Comparison of ENCODE assay signal across 11 cellular contexts in the genomic region with DNA sequence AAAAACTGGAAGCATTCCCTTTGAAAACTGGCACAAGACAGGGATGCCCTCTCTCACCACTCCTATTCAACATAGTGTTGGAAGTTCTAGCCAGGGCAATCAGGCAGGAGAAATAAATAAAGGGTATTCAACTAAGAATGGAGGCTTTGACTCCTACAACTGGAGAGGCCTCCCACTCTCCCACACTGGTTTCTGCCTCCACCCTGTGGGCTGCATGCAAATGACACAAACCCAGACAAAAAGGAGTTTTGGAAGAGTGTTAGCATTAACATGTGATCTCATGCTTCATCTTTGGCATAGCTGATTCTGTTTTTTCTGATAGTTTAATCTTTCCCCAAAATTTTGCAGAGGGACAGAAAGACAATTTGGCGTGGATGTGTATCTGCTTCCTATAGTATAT.
A peak's percentile ranks its signal among the peaks of the same experiment; 100 is the strongest.
DNase-seq lines count a peak whose midpoint lies in the region; ATAC-seq and TF ChIP-seq lines count a peak whose summit lies in the region.
"Had no signal": no experiment of that assay in that cellular context is flagged by ENCODE, and none has a peak within 500 bp of the region (broad histone marks: within the 10 kb centered on the region; RNA-seq: fewer than 3 reads in every experiment).

No MANE protein-coding gene starts in this region.

- DNase-seq in NCI-H1105 treated with DMSO at 0.1 percent for 48 hours (lab: John Stamatoyannopoulos, UW) (peak; percentile 2), NCI-H1105 (lab: John Stamatoyannopoulos, UW) (no peak), NB4 (ENCODE audit: low read depth) (peak; percentile 5), epithelial cell of esophagus (ENCODE audit: low read depth) (peak; percentile 58), renal cortical epithelial cell (ENCODE audit: low read depth) (peak; percentile 33), CD1c-positive myeloid dendritic cell (ENCODE audit: extremely low spot score) (no peak)
- DNase-seq in activated naive CD8-positive, alpha-beta T cell treated with anti-CD3 and anti-CD28 coated beads, Interleukin-2, amount 50 U/mL, for 24 hours = no peak
- DNase-seq: activated CD4-positive, CD25-positive, alpha-beta regulatory T cell; stimulated activated CD4-positive, alpha-beta T cell treated with anti-CD3 and anti-CD28 coated beads, Interleukin-12 subunit alpha, Interleukin-12 subunit beta, amount 100 ng/mL, for 4 hours had no signal

- H3K27ac Mint-ChIP-seq in activated naive CD8-positive, alpha-beta T cell treated with anti-CD3 and anti-CD28 coated beads, Interleukin-2, amount 50 U/mL, for 24 hours = no peak overlapping the region

- H3K27me3 Mint-ChIP-seq in activated naive CD8-positive, alpha-beta T cell treated with anti-CD3 and anti-CD28 coated beads, Interleukin-2, amount 50 U/mL, for 24 hours = peaks cover 3% of the 10 kb centered on the region

- H3K4me1 Mint-ChIP-seq in activated naive CD8-positive, alpha-beta T cell treated with anti-CD3 and anti-CD28 coated beads, Interleukin-2, amount 50 U/mL, for 24 hours = no peaks in the 10 kb centered on the region

- no peak for TF ChIP-seq POLR2A in NB4 (IDR thresholded peaks at IDR 0.05; ENCODE audit: extremely low read depth, insufficient read length)

- ATAC-seq in activated naive CD8-positive, alpha-beta T cell treated with anti-CD3 and anti-CD28 coated beads, Interleukin-2, amount 50 U/mL, for 24 hours = no peak
- no peak for ATAC-seq in HG03354 (IDR thresholded peaks at IDR 0.05; ENCODE audit: poor library complexity, severe bottlenecking, unreplicated experiment)

- H3K4me3 ChIP-seq in NB4 (ENCODE audit: low read depth, low read length) (no peak overlapping the region), epithelial cell of esophagus (ENCODE audit: low read length) (no peak overlapping the region)
- H3K4me3 ChIP-seq: BLaER1 had no signal

- no peaks in the 10 kb centered on the region for H3K36me3 Mint-ChIP-seq in activated naive CD8-positive, alpha-beta T cell treated with anti-CD3 and anti-CD28 coated beads, Interleukin-2, amount 50 U/mL, for 24 hours (ENCODE audit: low read depth)

- no peaks in the 10 kb centered on the region for H3K9me3 Mint-ChIP-seq in activated naive CD8-positive, alpha-beta T cell treated with anti-CD3 and anti-CD28 coated beads, Interleukin-2, amount 50 U/mL, for 24 hours

- TF ChIP-seq CTCF in NB4 (IDR thresholded peaks at IDR 0.05; ENCODE audit: low read depth, low read length) (no peak), epithelial cell of esophagus (IDR thresholded peaks at IDR 0.05; ENCODE audit: insufficient read depth, low read depth, low read length, missing control alignments) (peak; percentile 82)

- H3K4me3 Mint-ChIP-seq in activated naive CD8-positive, alpha-beta T cell treated with anti-CD3 and anti-CD28 coated beads, Interleukin-2, amount 50 U/mL, for 24 hours = no peak overlapping the region

Comparison
In these comparisons a context has a peak if more than half of its experiments do, and no peak if none do; other contexts are left out.
1. DNase-seq: peak in NCI-H1105 treated with DMSO at 0.1 percent for 48 hours (single experiment), NB4 (single experiment), epithelial cell of esophagus (single experiment) and renal cortical epithelial cell (single experiment); none in NCI-H1105 (single experiment), activated naive CD8-positive, alpha-beta T cell treated with anti-CD3 and anti-CD28 coated beads, Interleukin-2, amount 50 U/mL, for 24 hours (single experiment) and CD1c-positive myeloid dendritic cell (single experiment).